21 cellular contexts compared by ENCODE assay signal in genomic region chr9:126298319-126298801, GRCh38. TPM values are rescaled to one million over a fixed set of nuclear protein-coding genes. Genes with fewer than 3 reads are reported as not detected.
DNase-seq lines count a peak whose midpoint lies in the region; ATAC-seq and TF ChIP-seq lines count a peak whose summit lies in the region.
"Had no signal": no experiment of that assay in that cellular context is flagged by ENCODE, and none has a peak within 500 bp of the region (broad histone marks: within the 10 kb centered on the region; RNA-seq: fewer than 3 reads in every experiment).

No MANE protein-coding gene starts in this region.

- no peaks in the 10 kb centered on the region for H3K4me1 Mint-ChIP-seq in osteocyte (ENCODE audit: unreplicated experiment)

- peak overlapping the region; percentile 54 for H3K4me3 ChIP-seq in SJCRH30
- H3K4me3 ChIP-seq: lower lobe of right lung, pancreas, uterus had no signal

- DNase-seq in DMS153 (lab: John Stamatoyannopoulos, UW) (peak; percentile 30), SJCRH30 (peak; percentile 78 to 81), islet precursor cell (peak; percentile 21), osteocyte (ENCODE audit: extremely low spot score, unreplicated experiment) (peak; percentile 74), HCEC 1CT (no peak), DMS79 (lab: John Stamatoyannopoulos, UW) (no peak)
- DNase-seq in effector CD4-positive, alpha-beta T cell = no peak
- DNase-seq: activated CD4-positive, CD25-positive, alpha-beta regulatory T cell treated with anti-CD3 and anti-CD28 coated beads, Interleukin-2, amount 50 U/mL, for 72 hours; activated T-cell treated with anti-CD3 and anti-CD28 coated beads for 4 hours; COR-L47; effector memory CD4-positive, alpha-beta T cell; GF-D8; lower lobe of right lung; NCI-H226; pancreas; stimulated activated CD4-positive, alpha-beta T cell treated with anti-CD3 and anti-CD28 coated beads, Interleukin-12 subunit alpha, Interleukin-12 subunit beta, amount 100 ng/mL, for 4 hours; T-helper 17 cell; uterus had no signal

- H3K9me3 ChIP-seq in SJCRH30 (replicated peaks) = no peaks in the 10 kb centered on the region
- H3K9me3 ChIP-seq: lower lobe of right lung, pancreas, uterus had no signal

- H3K27me3 Mint-ChIP-seq in osteocyte (ENCODE audit: unreplicated experiment) = peaks cover 4% of the 10 kb centered on the region
- H3K27me3 Mint-ChIP-seq: stimulated activated naive CD8-positive, alpha-beta T cell treated with anti-CD3 and anti-CD28 coated beads, Interleukin-15, Interleukin-2, amounts not matched to agents 100 ng/mL and 50 ng/mL, for 24 hours had no signal

- TF ChIP-seq CTCF in osteocyte (IDR thresholded peaks at IDR 0.05) = no peak

- H3K4me3 Mint-ChIP-seq in osteocyte (ENCODE audit: unreplicated experiment) = no peak overlapping the region
- H3K4me3 Mint-ChIP-seq: stimulated activated naive CD8-positive, alpha-beta T cell treated with anti-CD3 and anti-CD28 coated beads, Interleukin-15, Interleukin-2, amounts not matched to agents 100 ng/mL and 50 ng/mL, for 24 hours; T-helper 17 cell had no signal

- peak overlapping the region; percentile 56 for H3K27ac ChIP-seq in SJCRH30
- H3K27ac ChIP-seq: lower lobe of right lung, pancreas, uterus had no signal

- H3K9me3 Mint-ChIP-seq in osteocyte (ENCODE audit: unreplicated experiment) = no peaks in the 10 kb centered on the region
- H3K9me3 Mint-ChIP-seq: activated naive CD4-positive, alpha-beta T cell treated with anti-CD3 and anti-CD28 coated beads, Interleukin-2, amount 50 U/mL, for 72 hours; stimulated activated naive CD8-positive, alpha-beta T cell treated with anti-CD3 and anti-CD28 coated beads, Interleukin-15, Interleukin-2, amounts not matched to agents 100 ng/mL and 50 ng/mL, for 24 hours had no signal

- no peak overlapping the region for H3K27ac Mint-ChIP-seq in osteocyte (ENCODE audit: unreplicated experiment)
- H3K27ac Mint-ChIP-seq: activated naive CD4-positive, alpha-beta T cell treated with anti-CD3 and anti-CD28 coated beads, Interleukin-2, amount 50 U/mL, for 72 hours; stimulated activated naive CD8-positive, alpha-beta T cell treated with anti-CD3 and anti-CD28 coated beads, Interleukin-15, Interleukin-2, amounts not matched to agents 100 ng/mL and 50 ng/mL, for 24 hours; T-helper 17 cell had no signal

- no peaks in the 10 kb centered on the region for H3K36me3 ChIP-seq in SJCRH30
- H3K36me3 ChIP-seq: lower lobe of right lung, pancreas, uterus had no signal

- H3K27me3 ChIP-seq in SJCRH30 = no peaks in the 10 kb centered on the region
- H3K27me3 ChIP-seq: pancreas, uterus had no signal

- no peaks in the 10 kb centered on the region for H3K36me3 Mint-ChIP-seq in osteocyte (ENCODE audit: unreplicated experiment)
- H3K36me3 Mint-ChIP-seq: activated naive CD4-positive, alpha-beta T cell treated with anti-CD3 and anti-CD28 coated beads, Interleukin-2, amount 50 U/mL, for 72 hours had no signal

- peaks cover 15% of the 10 kb centered on the region for H3K4me1 ChIP-seq in SJCRH30
- H3K4me1 ChIP-seq: lower lobe of right lung, pancreas, uterus had no signal

- no peak for ATAC-seq in GM18502 (IDR thresholded peaks at IDR 0.05; ENCODE audit: poor library complexity, unreplicated experiment)
- ATAC-seq: activated naive CD4-positive, alpha-beta T cell treated with anti-CD3 and anti-CD28 coated beads, Interleukin-2, amount 50 U/mL, for 72 hours; lower lobe of right lung; pancreas; T-helper 17 cell had no signal

RNA-seq across cellular contexts. Expression of gene MVB12B, which starts 28.3 kb away (rescaled TPM):
- total RNA-seq in SJCRH30 (2014; rRNA removed; shearing (Covaris generic)) = 19.5 and 21.9 TPM in 2 replicates
- 18.7 and 20.2 TPM in 2 replicates for total RNA-seq in osteocyte

Comparison
In these comparisons a context has a peak if more than half of its experiments do, and no peak if none do; other contexts are left out.
1. DNase-seq: peak in DMS153 (single experiment), SJCRH30 (2 of 2), islet precursor cell (single experiment) and osteocyte (single experiment); none in HCEC 1CT (single experiment), effector CD4-positive, alpha-beta T cell (single experiment) and DMS79 (single experiment).